8 cellular contexts compared by ENCODE assay signal in the genomic region with DNA sequence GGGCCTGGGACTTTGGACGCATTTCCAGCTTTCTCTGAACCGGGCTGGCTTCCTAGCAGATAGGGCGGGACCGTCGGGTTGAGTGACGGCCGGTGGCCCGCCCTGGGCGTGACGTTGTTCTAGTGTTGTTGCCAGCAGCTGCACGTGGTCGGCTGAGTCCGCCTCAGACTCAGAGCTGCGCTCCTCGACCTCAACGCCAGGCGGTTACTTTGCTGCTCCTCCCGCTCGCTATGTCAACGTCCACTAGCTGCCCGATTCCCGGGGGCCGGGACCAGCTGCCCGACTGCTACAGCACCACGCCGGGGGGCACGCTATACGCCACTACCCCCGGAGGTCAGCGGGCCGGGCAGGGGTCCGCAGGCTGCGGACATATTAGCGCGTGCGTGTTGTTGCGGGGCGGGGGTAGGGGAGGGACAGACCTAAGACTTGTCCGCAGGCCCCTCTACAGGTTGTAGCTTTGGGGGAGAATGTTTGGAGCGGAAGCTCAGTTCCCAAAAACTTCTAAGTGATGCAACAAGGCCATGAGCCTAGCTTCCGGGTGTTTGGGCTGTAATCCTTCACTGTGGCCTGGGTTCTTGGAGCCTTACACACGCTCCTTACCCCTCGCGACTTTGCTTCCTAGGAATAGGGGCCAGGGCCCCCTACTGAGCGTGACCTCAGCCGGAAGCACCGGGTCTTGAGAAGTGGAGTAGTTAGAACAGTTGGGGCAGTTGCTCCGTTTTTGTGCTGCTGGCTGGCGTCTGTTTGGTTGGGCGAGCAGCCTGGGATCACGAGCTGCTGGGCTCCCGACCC. TPM values are rescaled to one million over a fixed set of nuclear protein-coding genes. Genes with fewer than 3 reads are reported as not detected.
DNase-seq lines count a peak whose midpoint lies in the region; ATAC-seq and TF ChIP-seq lines count a peak whose summit lies in the region.

TSS of gene EIF4EBP3 (plus strand) at position 155 of the 792 bp plus-strand sequence. CDS start at position 231, 76 bp downstream.

- H3K27me3 ChIP-seq in WERI-Rb-1 (ENCODE audit: insufficient read depth, low read depth, severe bottlenecking) (no peaks in the 10 kb centered on the region), breast epithelium (no peaks in the 10 kb centered on the region), skeletal muscle satellite cell (ENCODE audit: control insufficient read depth, insufficient read depth, low read length) (no peaks in the 10 kb centered on the region)

- peak within 1 kb of the TSS; percentile 74 for H3K9ac ChIP-seq in skeletal muscle satellite cell (ENCODE audit: low read depth, low read length)

- H3K27ac ChIP-seq in WERI-Rb-1 (peak within 1 kb of the TSS; percentile 66), breast epithelium (peak within 1 kb of the TSS; percentile 99 to 100)

- peak; percentile 67 for TF ChIP-seq CTCF in GM12864 (IDR thresholded peaks at IDR 0.05; ENCODE audit: low read depth, low read length, missing control alignments)
- peak; percentile 48 for TF ChIP-seq CTCF in WERI-Rb-1 (IDR thresholded peaks at IDR 0.05; ENCODE audit: low read depth, low read length)
- TF ChIP-seq CTCF in breast epithelium (IDR thresholded peaks at IDR 0.05), result peak; percentile 77 to 95 (median 88)

- H3K4me1 ChIP-seq in breast epithelium, result peaks cover 0 to 22% of the 10 kb centered on the region in 2 donors
- H3K4me1 ChIP-seq in skeletal muscle satellite cell (ENCODE audit: control insufficient read depth, insufficient read depth, low read length), result peaks cover 32% of the 10 kb centered on the region

- peak; percentile 98 for ATAC-seq in HG02610 (IDR thresholded peaks at IDR 0.05; ENCODE audit: unreplicated experiment)

- H3K4me3 ChIP-seq in GM12864 (ENCODE audit: low read depth, low read length) (peak within 1 kb of the TSS; percentile 38), WERI-Rb-1 (ENCODE audit: low read depth, low read length) (peak within 1 kb of the TSS; percentile 44), breast epithelium (peak within 1 kb of the TSS; percentile 56 to 86 (median 62)), iPS-18c (ENCODE audit: insufficient read depth, low read depth, low read length) (peak within 1 kb of the TSS; percentile 71), skeletal muscle satellite cell (ENCODE audit: low read length) (peak within 1 kb of the TSS; percentile 62)

- H3K36me3 ChIP-seq in WERI-Rb-1 (peaks cover 59% of the 10 kb centered on the region), breast epithelium (no peaks in the 10 kb centered on the region), skeletal muscle satellite cell (ENCODE audit: insufficient read depth, low read length) (peaks cover 47% of the 10 kb centered on the region)

- H3K4me2 ChIP-seq in skeletal muscle satellite cell (ENCODE audit: low read length), result peak within 1 kb of the TSS; percentile 82

- intact Hi-C loops in breast epithelium (cut with DNase I; ENCODE audit: low total_unique reads), result no loop called here

- no peak for DNase-seq in GM12864 (ENCODE audit: low read depth)
- peak; percentile 39 for DNase-seq in NCI-H1694 (lab: John Stamatoyannopoulos, UW)
- peak; percentile 93 for DNase-seq in WERI-Rb-1
- peak; percentile 95 to 98 for DNase-seq in breast epithelium (ENCODE audit: low spot score in 2 of 2)
- DNase-seq in RKO (ENCODE audit: low spot score), result no peak

- H3K9me3 ChIP-seq in WERI-Rb-1 (ENCODE audit: severe bottlenecking) (no peaks in the 10 kb centered on the region), breast epithelium (no peaks in the 10 kb centered on the region), iPS-18c (ENCODE audit: control insufficient read depth, insufficient read depth, low read length) (peaks cover 2% of the 10 kb centered on the region), skeletal muscle satellite cell (replicated peaks; ENCODE audit: low read length) (no peaks in the 10 kb centered on the region)

- peak; percentile 78 for TF ChIP-seq POLR2A in breast epithelium (IDR thresholded peaks at IDR 0.05)

RNA-seq across cellular contexts. Expression of gene EIF4EBP3, which starts in this region (rescaled TPM):
- 10 to 100 TPM; 18.0 to 38.1 (median 24.9) TPM for total RNA-seq in breast epithelium
- total RNA-seq in skeletal muscle satellite cell (2012; rRNA removed), result 2.0 TPM in 1 of 2 replicates, not detected in the other

Comparison
In these comparisons a context has a peak if more than half of its experiments do, and no peak if none do; other contexts are left out.
1. DNase-seq: peak in NCI-H1694 (single experiment), WERI-Rb-1 (single experiment) and breast epithelium (2 of 2); none in GM12864 (single experiment) and RKO (single experiment).
2. Peak in every context shown above with its lines, with median percentiles within 50 percentile points of each other: H3K4me3 ChIP-seq and CTCF ChIP-seq.